8 cellular contexts compared by ENCODE assay signal in genomic region chr7:45762225-45762994, GRCh38.
DNase-seq lines count a peak whose midpoint lies in the region; FAIRE-seq and TF ChIP-seq lines count a peak whose summit lies in the region.
"Not testable (repeated sequence)": the region's sequence is repeated elsewhere in the genome, so short reads cannot be mapped to it uniquely, and the experiment has no call there.

No MANE protein-coding gene starts in this region.

- not testable (repeated sequence) for H3K4me3 ChIP-seq in SJSA1; adrenal gland; endothelial cell of umbilical vein (replicated peaks in 1 of 3; ENCODE audit: insufficient read depth in 1 of 3, low read depth in 1 of 3, low read length in 3 of 3); left ventricle myocardium inferior; tibial artery

- not testable (repeated sequence) for H3K27me3 Mint-ChIP-seq in IgD-negative memory B cell; osteocyte (ENCODE audit: unreplicated experiment)

- H3K9me3 Mint-ChIP-seq in IgD-negative memory B cell; osteocyte (ENCODE audit: unreplicated experiment): not testable (repeated sequence)

- BruUV-seq in endothelial cell of umbilical vein (replicated peaks; lab: Mats Ljungman, UMichigan): TSS peak; percentile 52

- H3K27ac ChIP-seq in SJSA1 (peak overlapping the region; percentile 95), adrenal gland (peak overlapping the region in 3 of 5 donors; percentile 17 to 50 (median 27)), left ventricle myocardium inferior (replicated peaks) (peak overlapping the region; percentile 69), tibial artery (peak overlapping the region; percentile 81 to 88)
- not testable (repeated sequence) for H3K27ac ChIP-seq in endothelial cell of umbilical vein (ENCODE audit: insufficient read depth, low read depth, low read length)

- TF ChIP-seq CTCF in adrenal gland (IDR thresholded peaks at IDR 0.05); endothelial cell of umbilical vein (IDR thresholded peaks at IDR 0.05; ENCODE audit: extremely low read depth in 1 of 2, insufficient read depth in 1 of 2, low read depth in 1 of 2, low read length in 2 of 2); left ventricle myocardium inferior (IDR thresholded peaks at IDR 0.05; ENCODE audit: borderline replicate concordance); osteocyte (IDR thresholded peaks at IDR 0.05); tibial artery (IDR thresholded peaks at IDR 0.05): not testable (repeated sequence)

- H3K9ac ChIP-seq in endothelial cell of umbilical vein (replicated peaks; ENCODE audit: extremely low read depth, insufficient read depth, low read length): not testable (repeated sequence)

- CTCF ChIA-PET in endothelial cell of umbilical vein (lab: Charles Lee): interaction anchor here (1.5 kb wide), 1 partner anchor 92 kb away, joined by 3 read pairs; no protein-coding TSS in a partner anchor

- dilution Hi-C loops in endothelial cell of umbilical vein (cut with MboI; ENCODE audit: extremely low pct_ligation_motif_present, low sequenced_read_pairs): not testable (repeated sequence)

- peak overlapping the region; percentile 29 to 97 (median 76) for H3K27ac Mint-ChIP-seq in IgD-negative memory B cell
- H3K27ac Mint-ChIP-seq in osteocyte (ENCODE audit: unreplicated experiment): peak overlapping the region; percentile 93

- H3K36me3 Mint-ChIP-seq in IgD-negative memory B cell; osteocyte (ENCODE audit: unreplicated experiment): not testable (repeated sequence)

- DNase-seq in AML-193 (lab: John Stamatoyannopoulos, UW): peak; percentile 19 to 22
- peak in 1 of 2 experiments; percentile 61 for DNase-seq in SJSA1 (ENCODE audit: low read depth in 1 of 2, low spot score in 2 of 2)
- DNase-seq in adrenal gland; left ventricle myocardium inferior; osteocyte (ENCODE audit: extremely low spot score, unreplicated experiment); tibial artery: not testable (repeated sequence)
- DNase-seq in endothelial cell of umbilical vein (ENCODE audit: low read depth, low spot score): peak; percentile 8

- H3K27me3 ChIP-seq in SJSA1 (replicated peaks); adrenal gland; endothelial cell of umbilical vein (ENCODE audit: control insufficient read depth in 2 of 2, insufficient read depth in 2 of 2, low read length in 2 of 2); left ventricle myocardium inferior (ENCODE audit: low read depth); tibial artery: not testable (repeated sequence)

- not testable (repeated sequence) for H3K9me1 ChIP-seq in endothelial cell of umbilical vein (replicated peaks; ENCODE audit: control insufficient read depth, extremely low read depth, insufficient read depth, low read length)

- peaks cover 16% of the 10 kb centered on the region for H3K4me1 ChIP-seq in SJSA1 (replicated peaks)
- peaks cover 11 to 16% of the 10 kb centered on the region in 2 donors for H3K4me1 ChIP-seq in adrenal gland (replicated peaks in 1 of 2)
- not testable (repeated sequence) for H3K4me1 ChIP-seq in endothelial cell of umbilical vein (ENCODE audit: control insufficient read depth, extremely low read depth, insufficient read depth, low read length)
- peaks cover 12% of the 10 kb centered on the region for H3K4me1 ChIP-seq in left ventricle myocardium inferior
- peaks cover 0 to 46% (median 5%) of the 10 kb centered on the region in 4 donors for H3K4me1 ChIP-seq in tibial artery

- not testable (repeated sequence) for H3K79me2 ChIP-seq in endothelial cell of umbilical vein (ENCODE audit: control insufficient read depth, insufficient read depth, low read length)

- WGBS in adrenal gland, 4 donors: 75 to 83% (median 76%) methylated on average over 3 of the region's 3 CpGs

- not testable (repeated sequence) for H3K9me3 ChIP-seq in SJSA1 (replicated peaks); adrenal gland (replicated peaks in 1 of 3); endothelial cell of umbilical vein (replicated peaks; ENCODE audit: control insufficient read depth, insufficient read depth, low read length); left ventricle myocardium inferior (replicated peaks); tibial artery

- not testable (repeated sequence) for H3K36me3 ChIP-seq in SJSA1; adrenal gland (replicated peaks in 1 of 2); endothelial cell of umbilical vein (ENCODE audit: control insufficient read depth in 2 of 2, extremely low read depth in 1 of 2, insufficient read depth in 2 of 2, low read length in 2 of 2); left ventricle myocardium inferior; tibial artery

- POLR2A ChIA-PET in endothelial cell of umbilical vein (lab: Charles Lee): not testable (repeated sequence)

- not testable (repeated sequence) for TF ChIP-seq POLR2A in adrenal gland (IDR thresholded peaks at IDR 0.05); endothelial cell of umbilical vein (IDR thresholded peaks at IDR 0.05; ENCODE audit: low read depth, low read length)

- not testable (repeated sequence) for FAIRE-seq in endothelial cell of umbilical vein (lab: Jason Lieb, UNC)

- H3K4me1 Mint-ChIP-seq in IgD-negative memory B cell (peaks cover 13 to 28% (median 17%) of the 10 kb centered on the region in 3 donors), osteocyte (ENCODE audit: unreplicated experiment) (peaks cover 37% of the 10 kb centered on the region)

- not testable (repeated sequence) for H3K4me2 ChIP-seq in endothelial cell of umbilical vein (ENCODE audit: insufficient read depth, low read length)

- not testable (repeated sequence) for H4K20me1 ChIP-seq in endothelial cell of umbilical vein (replicated peaks; ENCODE audit: control insufficient read depth, extremely low read depth, insufficient read depth, low read length)

- H2AFZ ChIP-seq in endothelial cell of umbilical vein (ENCODE audit: low read depth, low read length): not testable (repeated sequence)

- H3K4me3 Mint-ChIP-seq in IgD-negative memory B cell (peak overlapping the region in 2 of 4 donors; percentile 45 to 87), osteocyte (ENCODE audit: unreplicated experiment) (peak overlapping the region; percentile 29)

- intact Hi-C loops in adrenal gland (cut with DNase I); endothelial cell of umbilical vein (cut with micrococcal nuclease); left ventricle myocardium inferior (cut with micrococcal nuclease); tibial artery (cut with DNase I; ENCODE audit: low total_unique reads): not testable (repeated sequence)
